In genomic region chr9:102862478-102862877, GRCh38 we compare ENCODE assay signal across 36 cellular contexts.
"Had no signal": no experiment of that assay in that cellular context is flagged by ENCODE, and none has a peak within 500 bp of the region (broad histone marks: within the 10 kb centered on the region; RNA-seq: fewer than 3 reads in every experiment).

No MANE protein-coding gene starts in this region.

- H3K9me3 ChIP-seq: adrenal gland, body of pancreas, breast epithelium had no signal

- H3K4me3 Mint-ChIP-seq: activated B cell treated with CpG ODN at 0.5 μM for 24 hours; activated CD4-positive, alpha-beta memory T cell treated with anti-CD3 and anti-CD28 coated beads for 36 hours; activated CD4-positive, alpha-beta T cell treated with anti-CD3 and anti-CD28 coated beads, Interleukin-2, amount 10 ng/mL, durations not matched to agents 24 days and 14 days; activated CD8-positive, alpha-beta T cell treated with anti-CD3 and anti-CD28 coated beads for 36 hours; activated naive CD4-positive, alpha-beta T cell treated with anti-CD3 and anti-CD28 coated beads for 36 hours; activated naive CD8-positive, alpha-beta T cell treated with anti-CD3 and anti-CD28 coated beads for 36 hours; activated T-cell treated with anti-CD3 and anti-CD28 coated beads, Interleukin-2, amount 50 U/mL, for 4 hours; activated T-cell treated with anti-CD3 and anti-CD28 coated beads, Interleukin-2, amount 50 U/mL, for 72 hours; activated T-helper 1 cell treated with anti-CD3 and anti-CD28 coated beads, Interleukin-12 subunit alpha, Interleukin-12 subunit beta, Interleukin-2, Interleukin-4 antibody, amounts not matched to agents 30 ng/mL and 10 ng/mL and 1 ng/mL, durations not matched to agents 14 hours and 24 hours and 36 hours; activated T-helper 17 cell treated with anti-CD3 and anti-CD28 coated beads, Interleukin-2, amount 50 U/mL, for 72 hours; T-helper 2 cell treated with Interferon-gamma antibody and Interleukin-4, amounts not matched to agents 5 μg/mL and 100 μg/mL, for 36 hours had no signal

- DNase-seq: activated B cell treated with CpG ODN at 0.5 μM for 24 hours; activated CD4-positive, alpha-beta memory T cell treated with anti-CD3 and anti-CD28 coated beads for 36 hours; activated CD4-positive, alpha-beta T cell treated with anti-CD3 and anti-CD28 coated beads for 4 hours; activated CD4-positive, alpha-beta T cell treated with anti-CD3 and anti-CD28 coated beads, Interleukin-2, amount 10 ng/mL, durations not matched to agents 24 days and 14 days; activated CD4-positive, alpha-beta T cell treated with anti-CD3 and anti-CD28 coated beads, Interleukin-2, amount 50 U/mL, for 1 hour; activated CD4-positive, alpha-beta T cell treated with anti-CD3 and anti-CD28 coated beads, Interleukin-2, amount 50 U/mL, for 4 hours; activated CD4-positive, CD25-positive, alpha-beta regulatory T cell treated with anti-CD3 and anti-CD28 coated beads, Interleukin-2, amount 50 U/mL, for 72 hours; activated CD8-positive, alpha-beta memory T cell treated with anti-CD3 and anti-CD28 coated beads, Interleukin-2, amount 50 U/mL, for 4 hours; activated CD8-positive, alpha-beta T cell treated with anti-CD3 and anti-CD28 coated beads for 36 hours; activated effector memory CD4-positive, alpha-beta T cell treated with anti-CD3 and anti-CD28 coated beads, Interleukin-2, amount 50 U/mL, for 16 hours; activated gamma-delta T cell treated with Interleukin-2 at 50 U/mL for 16 hours; activated naive CD4-positive, alpha-beta T cell; activated naive CD4-positive, alpha-beta T cell treated with anti-CD3 and anti-CD28 coated beads for 36 hours; activated naive CD4-positive, alpha-beta T cell treated with anti-CD3 and anti-CD28 coated beads, Interleukin-2, amount 50 U/mL, for 16 hours; activated naive CD8-positive, alpha-beta T cell treated with anti-CD3 and anti-CD28 coated beads for 36 hours; activated T-cell treated with anti-CD3 and anti-CD28 coated beads for 4 hours; activated T-cell treated with anti-CD3 and anti-CD28 coated beads, Interleukin-2, amount 50 U/mL, for 1 hour; activated T-cell treated with anti-CD3 and anti-CD28 coated beads, Interleukin-2, amount 50 U/mL, for 4 hours; activated T-cell treated with anti-CD3 and anti-CD28 coated beads, Interleukin-2, amount 50 U/mL, for 72 hours; adrenal gland; amniotic stem cell; aorta; body of pancreas; brain microvascular endothelial cell; central memory CD4-positive, alpha-beta T cell; T-helper 2 cell; T-helper 9 cell had no signal

- FAIRE-seq: astrocyte, colon, TTC549 had no signal

- H3K27me3 Mint-ChIP-seq: activated B cell treated with CpG ODN at 0.5 μM for 24 hours; activated CD4-positive, alpha-beta memory T cell treated with anti-CD3 and anti-CD28 coated beads for 36 hours; activated CD4-positive, alpha-beta T cell treated with anti-CD3 and anti-CD28 coated beads, Interleukin-2, amount 10 ng/mL, durations not matched to agents 24 days and 14 days; activated CD8-positive, alpha-beta T cell treated with anti-CD3 and anti-CD28 coated beads for 36 hours; activated naive CD8-positive, alpha-beta T cell treated with anti-CD3 and anti-CD28 coated beads for 36 hours; activated T-helper 17 cell treated with anti-CD3 and anti-CD28 coated beads, Interleukin-2, amount 50 U/mL, for 72 hours had no signal

- ATAC-seq: activated CD8-positive, alpha-beta T cell treated with anti-CD3 and anti-CD28 coated beads for 36 hours; activated naive CD4-positive, alpha-beta T cell treated with anti-CD3 and anti-CD28 coated beads, Interleukin-2, amount 50 U/mL, for 72 hours; activated T-cell treated with anti-CD3 and anti-CD28 coated beads, Interleukin-2, amount 50 U/mL, for 4 hours; activated T-cell treated with anti-CD3 and anti-CD28 coated beads, Interleukin-2, amount 50 U/mL, for 72 hours; activated T-helper 17 cell treated with anti-CD3 and anti-CD28 coated beads, Interleukin-2, amount 50 U/mL, for 72 hours; body of pancreas had no signal

- H3K27me3 ChIP-seq: adrenal gland, body of pancreas, brain microvascular endothelial cell, breast epithelium had no signal

- H3K27ac ChIP-seq: adrenal gland, body of pancreas, brain microvascular endothelial cell, breast epithelium, VCaP had no signal

- H3K36me3 ChIP-seq: adrenal gland, brain microvascular endothelial cell, breast epithelium had no signal

- H3K4me3 ChIP-seq: adrenal gland, body of pancreas, breast epithelium had no signal

- H3K4me1 ChIP-seq: adrenal gland, body of pancreas, breast epithelium had no signal

- H3K36me3 Mint-ChIP-seq: activated CD4-positive, alpha-beta memory T cell treated with anti-CD3 and anti-CD28 coated beads for 36 hours; activated naive CD4-positive, alpha-beta T cell treated with anti-CD3 and anti-CD28 coated beads, Interleukin-2, amount 50 U/mL, for 72 hours; activated naive CD8-positive, alpha-beta T cell treated with anti-CD3 and anti-CD28 coated beads for 36 hours had no signal

- H3K4me1 Mint-ChIP-seq: activated B cell treated with CpG ODN at 0.5 μM for 24 hours; activated CD4-positive, alpha-beta T cell treated with anti-CD3 and anti-CD28 coated beads, Interleukin-2, amount 10 ng/mL, durations not matched to agents 24 days and 14 days; activated naive CD8-positive, alpha-beta T cell treated with anti-CD3 and anti-CD28 coated beads for 36 hours; activated T-helper 17 cell treated with anti-CD3 and anti-CD28 coated beads, Interleukin-2, amount 50 U/mL, for 72 hours had no signal

- H3K27ac Mint-ChIP-seq: activated B cell treated with CpG ODN at 0.5 μM for 24 hours; activated CD4-positive, alpha-beta memory T cell treated with anti-CD3 and anti-CD28 coated beads for 36 hours; activated CD4-positive, alpha-beta T cell treated with anti-CD3 and anti-CD28 coated beads, Interleukin-2, amount 10 ng/mL, durations not matched to agents 24 days and 14 days; activated CD8-positive, alpha-beta T cell treated with anti-CD3 and anti-CD28 coated beads for 36 hours; activated naive CD4-positive, alpha-beta T cell treated with anti-CD3 and anti-CD28 coated beads for 36 hours; activated naive CD4-positive, alpha-beta T cell treated with anti-CD3 and anti-CD28 coated beads, Interleukin-2, amount 50 U/mL, for 72 hours; activated naive CD8-positive, alpha-beta T cell treated with anti-CD3 and anti-CD28 coated beads for 36 hours; activated T-cell treated with anti-CD3 and anti-CD28 coated beads, Interleukin-2, amount 50 U/mL, for 72 hours; activated T-helper 1 cell treated with anti-CD3 and anti-CD28 coated beads, Interleukin-12 subunit alpha, Interleukin-12 subunit beta, Interleukin-2, Interleukin-4 antibody, amounts not matched to agents 30 ng/mL and 10 ng/mL and 1 ng/mL, durations not matched to agents 14 hours and 24 hours and 36 hours; activated T-helper 17 cell treated with anti-CD3 and anti-CD28 coated beads, Interleukin-2, amount 50 U/mL, for 72 hours; T-helper 2 cell treated with Interferon-gamma antibody and Interleukin-4, amounts not matched to agents 5 μg/mL and 100 μg/mL, for 36 hours had no signal
